In the genomic region with DNA sequence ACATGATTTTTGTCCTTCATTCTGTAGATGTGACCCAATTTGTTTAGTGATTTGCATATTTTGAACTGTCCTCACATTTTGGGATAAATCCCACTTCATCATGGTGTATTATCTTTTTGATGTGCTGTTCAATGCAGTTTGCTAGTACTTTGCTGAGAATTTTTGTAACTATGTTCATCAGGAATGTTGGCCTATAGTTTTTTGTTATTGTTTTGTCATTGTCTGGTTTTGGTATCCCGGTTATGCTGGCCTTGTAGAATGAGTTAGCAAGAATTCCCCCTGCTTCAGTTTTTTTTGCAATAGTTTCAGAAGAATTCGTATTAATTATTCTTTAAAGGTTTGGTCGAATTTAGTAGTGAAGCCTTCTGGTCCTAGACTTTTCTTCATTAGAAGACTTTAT, we compare ENCODE assay signal across 18 cellular contexts. TPM values are rescaled to one million over a fixed set of nuclear protein-coding genes. Genes with fewer than 3 reads are reported as not detected.
A peak's percentile ranks its signal among the peaks of the same experiment; 100 is the strongest.
DNase-seq lines count a peak whose midpoint lies in the region; ATAC-seq, FAIRE-seq and TF ChIP-seq lines count a peak whose summit lies in the region.
"Had no signal": no experiment of that assay in that cellular context is flagged by ENCODE, and none has a peak within 500 bp of the region (broad histone marks: within the 10 kb centered on the region; RNA-seq: fewer than 3 reads in every experiment).

No MANE protein-coding gene starts in this region.

- H2AFZ ChIP-seq in SK-N-SH (ENCODE audit: low read depth) = no peak overlapping the region

- no peak for TF ChIP-seq EP300 in SK-N-SH (IDR thresholded peaks at IDR 0.05; ENCODE audit: borderline replicate concordance in 1 of 2, low read depth in 1 of 2, low read length in 1 of 2)

- H4K20me1 ChIP-seq in SK-N-SH (ENCODE audit: insufficient read depth) = no peaks in the 10 kb centered on the region

- H3K9me2 ChIP-seq in SK-N-SH = no peaks in the 10 kb centered on the region

- POLR2A ChIA-PET in SK-N-SH (lab: Yijun Ruan, JAX) = no interaction called here

- DNase-seq in ELR (ENCODE audit: low read depth) = peak; percentile 5
- peak; percentile 33 for DNase-seq in brain microvascular endothelial cell
- DNase-seq in fibroblast of pulmonary artery (ENCODE audit: low read depth) = peak; percentile 24
- no peak for DNase-seq in urothelium cell line (ENCODE audit: low spot score)
- no peak for DNase-seq in SK-N-SH
- no peak for DNase-seq in NCI-H2107 treated with DMSO at 0.1 percent for 48 hours (lab: John Stamatoyannopoulos, UW; ENCODE audit: unreplicated experiment)
- DNase-seq: Caco-2; CD8-positive, alpha-beta memory T cell; DMS53 had no signal

- TF ChIP-seq CTCF in brain microvascular endothelial cell (IDR thresholded peaks at IDR 0.05; ENCODE audit: low read depth, low read length, missing control alignments) = no peak
- no peak for TF ChIP-seq CTCF in fibroblast of pulmonary artery (IDR thresholded peaks at IDR 0.05; ENCODE audit: low read length, missing control alignments)
- no peak for TF ChIP-seq CTCF in SK-N-SH (IDR thresholded peaks at IDR 0.05)

- H3K27ac ChIP-seq in brain microvascular endothelial cell (peak overlapping the region; percentile 96), SK-N-SH (ENCODE audit: low read depth in 2 of 2, low read length in 1 of 2) (no peak overlapping the region)
- H3K27ac ChIP-seq: HL-60 had no signal

- H3K4me3 ChIP-seq in brain microvascular endothelial cell (ENCODE audit: low read depth, low read length) (no peak overlapping the region), fibroblast of pulmonary artery (replicated peaks; ENCODE audit: low read depth, low read length) (no peak overlapping the region), SK-N-SH (ENCODE audit: low read depth in 2 of 2, low read length in 1 of 2) (no peak overlapping the region)

- H3K36me3 ChIP-seq in brain microvascular endothelial cell (replicated peaks) (no peaks in the 10 kb centered on the region), SK-N-SH (replicated peaks in 1 of 2; ENCODE audit: control insufficient read depth in 1 of 2, insufficient read depth in 2 of 2, low read length in 1 of 2) (no peaks in the 10 kb centered on the region)

- H3K9me3 ChIP-seq in SK-N-SH = peaks cover 16% of the 10 kb centered on the region; the same call in 1 of the 2 replicates

- H3F3A ChIP-seq in SK-N-SH (replicated peaks; ENCODE audit: insufficient read depth) = peaks cover 3% of the 10 kb centered on the region

- whole genome bisulfite sequencing in SK-N-SH (ENCODE audit: low lambda C conversion rate) = 44% methylated on average over 3 of the region's 3 CpGs

- H3K9ac ChIP-seq in SK-N-SH = no peak overlapping the region

- in situ Hi-C loops in brain microvascular endothelial cell (cut with HindIII; ENCODE audit: low pct_ligation_motif_present, low sequenced_read_pairs) = no loop called here

- CTCF ChIA-PET in SK-N-SH (lab: Yijun Ruan, JAX) = no interaction called here

- no peaks in the 10 kb centered on the region for H3K27me3 ChIP-seq in brain microvascular endothelial cell (replicated peaks)
- H3K27me3 ChIP-seq in SK-N-SH (ENCODE audit: insufficient read depth) = no peaks in the 10 kb centered on the region

- ATAC-seq in GM18502 (IDR thresholded peaks at IDR 0.05; ENCODE audit: poor library complexity, unreplicated experiment) = no peak
- ATAC-seq: HCT116 had no signal

- H3K79me2 ChIP-seq in SK-N-SH (ENCODE audit: insufficient read depth) = no peaks in the 10 kb centered on the region

- TF ChIP-seq RAD21 in SK-N-SH (IDR thresholded peaks at IDR 0.05; ENCODE audit: low read length) = no peak

- peak; percentile 13 for FAIRE-seq in urothelium cell line (lab: Jason Lieb, UNC)
- FAIRE-seq: A204.1, GM12891, GM19239, H54 had no signal

- H3K4me2 ChIP-seq in SK-N-SH = no peak overlapping the region

- no peaks in the 10 kb centered on the region for H3K4me1 ChIP-seq in SK-N-SH (ENCODE audit: control insufficient read depth in 1 of 2, insufficient read depth in 2 of 2, low read depth in 1 of 2, low read length in 1 of 2)
- H3K4me1 ChIP-seq: Caco-2 had no signal

TF ChIP-seq in SK-N-SH, 30 proteins besides CTCF, POLR2A, EP300 and RAD21:
- TF ChIP-seq, protein P1, sequence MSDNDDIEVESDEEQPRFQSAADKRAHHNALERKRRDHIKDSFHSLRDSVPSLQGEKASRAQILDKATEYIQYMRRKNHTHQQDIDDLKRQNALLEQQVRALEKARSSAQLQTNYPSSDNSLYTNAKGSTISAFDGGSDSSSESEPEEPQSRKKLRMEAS (IDR thresholded peaks at IDR 0.05; ENCODE audit: low read depth) = no peak
- TF ChIP-seq YY1 (IDR thresholded peaks at IDR 0.05; ENCODE audit: low read depth) = no peak
- no peak for TF ChIP-seq TEAD4 (IDR thresholded peaks at IDR 0.05; ENCODE audit: borderline replicate concordance, insufficient read depth)
- no peak for TF ChIP-seq JUND (IDR thresholded peaks at IDR 0.05)
- TF ChIP-seq GABPA (IDR thresholded peaks at IDR 0.05; ENCODE audit: low read depth) = no peak
TF ChIP-seq in SK-N-SH: peak in this region for 0.

RNA-seq across cellular contexts. Expression of a gene that starts 11.9 kb away (rescaled TPM):
- polyA plus RNA-seq in SK-N-SH (2012; rRNA removed) = not detected in 2 replicates
- not detected in 2 replicates for polyA plus RNA-seq in SK-N-SH (2012; cell fraction: cytosol; rRNA removed)
- 0.29 TPM in 1 of 2 replicates, not detected in the other for polyA plus RNA-seq in SK-N-SH (2012; cell fraction: nucleus; rRNA removed)
- polyA plus RNA-seq: AG04450; BJ; CD8-positive, alpha-beta memory T cell had no signal

Comparison
In these comparisons a context has a peak if more than half of its experiments do, and no peak if none do; other contexts are left out.
1. DNase-seq: peak in ELR (single experiment), brain microvascular endothelial cell (single experiment) and fibroblast of pulmonary artery (single experiment); none in urothelium cell line (single experiment), SK-N-SH (single experiment) and NCI-H2107 treated with DMSO at 0.1 percent for 48 hours (single experiment).